Comparison of ENCODE assay signal across 8 cellular contexts in the genomic region with DNA sequence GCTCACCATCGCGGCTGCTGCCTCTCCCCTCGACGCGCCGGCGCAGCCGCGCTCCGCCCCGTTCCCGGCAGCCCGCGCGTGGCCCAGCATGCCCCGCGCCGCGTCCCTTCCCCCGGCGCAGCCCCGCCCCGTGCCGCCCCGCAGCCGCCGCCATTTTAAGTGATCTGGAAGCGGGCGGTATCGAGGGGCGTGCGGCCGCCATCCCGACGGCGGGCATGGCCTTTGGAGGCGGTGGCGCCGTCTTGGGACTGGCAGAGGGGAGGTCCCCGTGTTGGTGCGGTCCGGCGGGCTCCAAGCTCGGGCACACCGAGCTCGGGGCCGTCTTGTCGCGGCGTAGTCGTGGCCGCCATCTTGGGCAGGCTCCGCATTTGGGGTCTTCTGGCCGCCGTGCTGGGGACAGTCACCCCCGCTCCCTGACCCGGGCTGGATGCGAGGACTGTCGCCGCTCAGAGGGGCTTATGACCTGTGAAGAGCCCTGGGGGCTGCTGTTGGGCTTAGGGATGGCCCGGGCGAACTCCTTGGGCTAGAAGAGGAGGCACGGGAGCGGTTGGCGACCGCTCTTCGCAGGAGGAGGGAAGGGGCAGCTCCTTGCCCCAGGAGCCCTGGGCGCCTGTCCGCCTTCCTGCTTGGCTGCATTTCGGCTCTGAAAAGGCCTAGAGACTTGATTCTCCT. TPM values are rescaled to one million over a fixed set of nuclear protein-coding genes. Genes with fewer than 3 reads are reported as not detected.
DNase-seq lines count a peak whose midpoint lies in the region; ATAC-seq and TF ChIP-seq lines count a peak whose summit lies in the region.

A gene (minus strand): TSS at position 50 of the 672 bp plus-strand sequence. CDS start 41 bp downstream, at position 9.

- no peak within 1 kb of the TSS for H3K23ac ChIP-seq in trophoblast cell (ENCODE audit: low read length)

- H3K9ac ChIP-seq in trophoblast cell (ENCODE audit: low read length): peak within 1 kb of the TSS; percentile 100

- no peak within 1 kb of the TSS for H2BK12ac ChIP-seq in trophoblast cell (ENCODE audit: low read length)

- peak within 1 kb of the TSS; percentile 87 for H3K27ac ChIP-seq in trophoblast cell (ENCODE audit: low read depth, low read length)
- peak within 1 kb of the TSS; percentile 98 to 99 for H3K27ac ChIP-seq in tibial artery

- H3K9me3 ChIP-seq in HAP-1: no peaks in the 10 kb centered on the region
- peaks cover 2% of the 10 kb centered on the region for H3K9me3 ChIP-seq in trophoblast cell (ENCODE audit: insufficient read depth, low read depth, low read length)
- no peaks in the 10 kb centered on the region for H3K9me3 ChIP-seq in tibial artery

- H4K12ac ChIP-seq in trophoblast cell (ENCODE audit: low read depth, low read length): peak within 1 kb of the TSS; percentile 96

- DNase-seq in GF-D8 (lab: John Stamatoyannopoulos, UW) (peak; percentile 40), HAP-1 (ENCODE audit: low spot score in 2 of 2) (peak; percentile 78 to 90), MV-4-11 (lab: John Stamatoyannopoulos, UW) (peak; percentile 67), SW480 (ENCODE audit: low spot score) (peak; percentile 76), Right ventricle myocardium superior (peak; percentile 94), trophoblast cell (peak; percentile 88), tibial artery (peak; percentile 84 to 93)
- peak; percentile 78 for DNase-seq in activated naive CD8-positive, alpha-beta T cell treated with anti-CD3 and anti-CD28 coated beads, Interleukin-2, amount 50 U/mL, for 16 hours (ENCODE audit: low read depth, low spot score)

- TF ChIP-seq CTCF in tibial artery (IDR thresholded peaks at IDR 0.05): no peak

- peak within 1 kb of the TSS; percentile 99 for H4K91ac ChIP-seq in trophoblast cell (ENCODE audit: low read depth, low read length)

- H3K4me1 ChIP-seq in HAP-1 (peaks cover 10% of the 10 kb centered on the region), trophoblast cell (ENCODE audit: control insufficient read depth in 1 of 2, insufficient read depth in 2 of 2, low read length in 2 of 2) (peaks cover 0 to 17% of the 10 kb centered on the region in 2 experiments), tibial artery (peaks cover 0 to 35% (median 27%) of the 10 kb centered on the region in 4 donors)

- H3K4ac ChIP-seq in trophoblast cell (ENCODE audit: low read depth, low read length): peak within 1 kb of the TSS; percentile 94

- WGBS in trophoblast cell (ENCODE audit: extremely low coverage, insufficient coverage, insufficient read length): no CpG with 5 or more reads among the region's 70 CpGs

- peak within 1 kb of the TSS; percentile 96 for H4K8ac ChIP-seq in trophoblast cell (ENCODE audit: low read depth, low read length)

- peak within 1 kb of the TSS; percentile 82 for H3K4me2 ChIP-seq in trophoblast cell (ENCODE audit: low read length)

- H3K27me3 ChIP-seq in HAP-1 (ENCODE audit: low read depth) (no peaks in the 10 kb centered on the region), trophoblast cell (ENCODE audit: insufficient read depth, low read length) (no peaks in the 10 kb centered on the region), tibial artery (peaks cover 0 to under 1% of the 10 kb centered on the region in 2 donors)

- peaks cover 14% of the 10 kb centered on the region for H3K79me2 ChIP-seq in trophoblast cell (ENCODE audit: control insufficient read depth, insufficient read depth, low read length, poor library complexity)

- peak within 1 kb of the TSS; percentile 96 for H2AK5ac ChIP-seq in trophoblast cell (ENCODE audit: low read length)

- H2AFZ ChIP-seq in trophoblast cell (ENCODE audit: insufficient read depth, low read length, poor library complexity): peak within 1 kb of the TSS; percentile 96

- H2BK5ac ChIP-seq in trophoblast cell (ENCODE audit: low read depth, low read length, poor library complexity): peak within 1 kb of the TSS; percentile 92

- H3K14ac ChIP-seq in trophoblast cell (ENCODE audit: low read length): peak within 1 kb of the TSS; percentile 96

- in situ Hi-C loops in HAP-1 (cut with MboI; ENCODE audit: low sequenced_read_pairs): no loop called here

- intact Hi-C loops in Right ventricle myocardium superior (cut with DNase I): no loop called here
- intact Hi-C loops in tibial artery (cut with DNase I; ENCODE audit: low total_unique reads): loop anchor here (2.0 kb wide), 1 partner anchor 25 kb away; a partner anchor contains a TSS

- H3K4me3 ChIP-seq in HAP-1: peak within 1 kb of the TSS; percentile 98
- peak within 1 kb of the TSS; percentile 94 for H3K4me3 ChIP-seq in trophoblast cell (ENCODE audit: low read depth, low read length)
- peak within 1 kb of the TSS; percentile 77 to 83 for H3K4me3 ChIP-seq in tibial artery

- H3K79me1 ChIP-seq in trophoblast cell (ENCODE audit: low read length): peaks cover 12% of the 10 kb centered on the region

- H3K36me3 ChIP-seq in HAP-1 (replicated peaks): peaks cover 35% of the 10 kb centered on the region
- H3K36me3 ChIP-seq in trophoblast cell (ENCODE audit: control insufficient read depth in 1 of 2, insufficient read depth in 2 of 2, low read length in 2 of 2): peaks cover 24 to 27% of the 10 kb centered on the region in 2 experiments
- peaks cover 6 to 31% (median 18%) of the 10 kb centered on the region in 3 donors for H3K36me3 ChIP-seq in tibial artery

- H3K18ac ChIP-seq in trophoblast cell (ENCODE audit: low read length): peak within 1 kb of the TSS; percentile 96

- ATAC-seq in Right ventricle myocardium superior (ENCODE audit: poor library complexity): peak; percentile 95

- peak within 1 kb of the TSS; percentile 92 for H2BK120ac ChIP-seq in trophoblast cell (ENCODE audit: insufficient read depth, low read length, poor library complexity)

RNA-seq across cellular contexts. Expression of the gene that starts here (rescaled TPM):
- 299 TPM for total RNA-seq in Right ventricle myocardium superior
- polyA plus RNA-seq in trophoblast cell (2013): 100 TPM in 2 replicates

Comparison
In these comparisons a context has a peak if more than half of its experiments do, and no peak if none do; other contexts are left out.
1. Peak in every context shown above with its lines: DNase-seq, ATAC-seq, H3K4me3 ChIP-seq and H3K27ac ChIP-seq.
2. DNase-seq: peak in every context shown above with its lines; median percentile 94 in Right ventricle myocardium superior; 88 in tibial artery; 88 in trophoblast cell; 84 in HAP-1; 78 in activated naive CD8-positive, alpha-beta T cell treated with anti-CD3 and anti-CD28 coated beads, Interleukin-2, amount 50 U/mL, for 16 hours; 76 in SW480; 67 in MV-4-11; 40 in GF-D8.